In genomic region chr6:87755697-87756671, GRCh38 we compare ENCODE assay signal across 12 cellular contexts. TPM values are rescaled to one million over a fixed set of nuclear protein-coding genes. Genes with fewer than 3 reads are reported as not detected.
A peak's percentile ranks its signal among the peaks of the same experiment; 100 is the strongest.
DNase-seq lines count a peak whose midpoint lies in the region; ATAC-seq and TF ChIP-seq lines count a peak whose summit lies in the region.
"Had no signal": no experiment of that assay in that cellular context is flagged by ENCODE, and none has a peak within 500 bp of the region (broad histone marks: within the 10 kb centered on the region; RNA-seq: fewer than 3 reads in every experiment).

No MANE protein-coding gene starts in this region.

- peaks cover 42% of the 10 kb centered on the region for H3K4me1 Mint-ChIP-seq in activated B cell treated with CpG ODN at 0.5 μM for 24 hours

- WGBS in right lobe of liver (ENCODE audit: insufficient coverage, low coverage, low lambda C conversion rate, missing lambda C conversion rate), result 42% methylated on average over 6 of the region's 7 CpGs

- H4K20me1 ChIP-seq in BLaER1 treated with 17β-estradiol and CSF1 and Interleukin-3, amounts not matched to agents 10 nM and 100 nM, result no peaks in the 10 kb centered on the region

- H3K36me3 Mint-ChIP-seq in activated B cell treated with CpG ODN at 0.5 μM for 24 hours (ENCODE audit: low read depth), result peaks cover 8% of the 10 kb centered on the region
- H3K36me3 Mint-ChIP-seq: CD4-positive, CD25-positive, alpha-beta regulatory T cell had no signal

- peak overlapping the region in 9 of 11 experiments; percentile 20 to 74 (median 56); a peak in 16 of 22 replicates for H3K4me2 ChIP-seq in BLaER1 treated with 17β-estradiol and CSF1 and Interleukin-3, amounts not matched to agents 10 nM and 100 nM

- peak overlapping the region; percentile 91 for H3K27ac Mint-ChIP-seq in activated B cell treated with CpG ODN at 0.5 μM for 24 hours

- no peaks in the 10 kb centered on the region for H3K36me3 ChIP-seq in BLaER1 treated with 17β-estradiol and CSF1 and Interleukin-3, amounts not matched to agents 10 nM and 100 nM
- no peaks in the 10 kb centered on the region for H3K36me3 ChIP-seq in right lobe of liver
- H3K36me3 ChIP-seq: esophagus squamous epithelium had no signal

- no peak for TF ChIP-seq POLR2A in right lobe of liver (IDR thresholded peaks at IDR 0.05)

- no peaks in the 10 kb centered on the region for H3K27me3 ChIP-seq in BLaER1 treated with 17β-estradiol and CSF1 and Interleukin-3, amounts not matched to agents 10 nM and 100 nM
- H3K27me3 ChIP-seq in right lobe of liver, result no peaks in the 10 kb centered on the region
- H3K27me3 ChIP-seq: esophagus squamous epithelium had no signal

- peak overlapping the region; percentile 46 for H3K4me3 Mint-ChIP-seq in activated B cell treated with CpG ODN at 0.5 μM for 24 hours
- H3K4me3 Mint-ChIP-seq: CD4-positive, CD25-positive, alpha-beta regulatory T cell had no signal

- H3K4me3 ChIP-seq in BLaER1 treated with 17β-estradiol and CSF1 and Interleukin-3, amounts not matched to agents 10 nM and 100 nM, result no peak overlapping the region
- H3K4me3 ChIP-seq in right lobe of liver, result no peak overlapping the region
- H3K4me3 ChIP-seq: esophagus squamous epithelium had no signal

- TF ChIP-seq CTCF in activated B cell treated with CpG ODN at 0.5 μM for 24 hours (IDR thresholded peaks at IDR 0.05), result no peak
- TF ChIP-seq CTCF in right lobe of liver (IDR thresholded peaks at IDR 0.05), result no peak

- intact Hi-C loops in activated B cell treated with CpG ODN at 0.5 μM for 24 hours (cut with micrococcal nuclease) (loop anchor here (1.0 to 5.0 kb wide), 8 partner anchors 13 to 1207 kb away; partner anchors contain the start of genes AKIRIN2, CNR1 and RNGTT), right lobe of liver (cut with DNase I) (no loop called here)

- H3K27me3 Mint-ChIP-seq in activated B cell treated with CpG ODN at 0.5 μM for 24 hours, result no peaks in the 10 kb centered on the region
- H3K27me3 Mint-ChIP-seq: CD4-positive, CD25-positive, alpha-beta regulatory T cell had no signal

- peaks cover 0 to 20% (median 0%) of the 10 kb centered on the region in 11 experiments; a peak in 8 of 22 replicates for H3K9me3 ChIP-seq in BLaER1 treated with 17β-estradiol and CSF1 and Interleukin-3, amounts not matched to agents 10 nM and 100 nM (replicated peaks in 1 of 11)
- no peaks in the 10 kb centered on the region for H3K9me3 ChIP-seq in right lobe of liver
- H3K9me3 ChIP-seq: esophagus squamous epithelium had no signal

- H3K9ac ChIP-seq in BLaER1 treated with 17β-estradiol and CSF1 and Interleukin-3, amounts not matched to agents 10 nM and 100 nM, result peak overlapping the region in 9 of 11 experiments; percentile 27 to 72 (median 63); a peak in 13 of 22 replicates

- DNase-seq in HT1080 (ENCODE audit: low read depth), result peak; percentile 60
- no peak for DNase-seq in activated B cell treated with CpG ODN at 0.5 μM for 24 hours
- no peak for DNase-seq in right lobe of liver
- no peak for DNase-seq in DMS53 (lab: John Stamatoyannopoulos, UW)
- no peak for DNase-seq in activated CD4-positive, alpha-beta T cell treated with anti-CD3 and anti-CD28 coated beads for 4 hours
- DNase-seq: amniotic stem cell, esophagus squamous epithelium, NCI-H187 had no signal

- H3K4me1 ChIP-seq in BLaER1 treated with 17β-estradiol and CSF1 and Interleukin-3, amounts not matched to agents 10 nM and 100 nM, result peaks cover 0 to 62% (median 31%) of the 10 kb centered on the region in 10 experiments; a peak in 15 of 20 replicates
- no peaks in the 10 kb centered on the region for H3K4me1 ChIP-seq in right lobe of liver

- ATAC-seq in activated B cell treated with CpG ODN at 0.5 μM for 24 hours (ENCODE audit: low read depth) (no peak), right lobe of liver (peak; percentile 68 to 95 (median 83)), GM18861 (IDR thresholded peaks at IDR 0.05; ENCODE audit: unreplicated experiment) (no peak), HG02571 (IDR thresholded peaks at IDR 0.05; ENCODE audit: unreplicated experiment) (no peak)

- H3K27ac ChIP-seq in BLaER1 treated with 17β-estradiol and CSF1 and Interleukin-3, amounts not matched to agents 10 nM and 100 nM, result peak overlapping the region; percentile 46 to 90 (median 81); a peak in 20 of 22 replicates
- H3K27ac ChIP-seq in right lobe of liver, result peak overlapping the region in 1 of 3 donors; percentile 27
- H3K27ac ChIP-seq: esophagus squamous epithelium had no signal

- CTCF ChIA-PET in activated B cell treated with CpG ODN at 0.5 μM for 24 hours (lab: Charles Lee), result interaction anchor here (1.1 to 1.6 kb wide), 4 partner anchors 54 to 482 kb away, joined by 3 to 4 read pairs (median 4); partner anchors contain the start of gene AKIRIN2

- H3K9me3 Mint-ChIP-seq in activated B cell treated with CpG ODN at 0.5 μM for 24 hours, result peaks cover 8% of the 10 kb centered on the region
- H3K9me3 Mint-ChIP-seq: CD4-positive, CD25-positive, alpha-beta regulatory T cell had no signal

- POLR2A ChIA-PET in activated B cell treated with CpG ODN at 0.5 μM for 24 hours (lab: Charles Lee), result interaction anchor here (0.9 to 2.3 kb wide), 12 partner anchors 14 to 424 kb away, joined by 3 to 62 read pairs (median 5); partner anchors contain the start of gene AKIRIN2

RNA-seq across cellular contexts. Expression of gene AKIRIN2, which starts 54.0 kb away (rescaled TPM):
- 19.4 and 32.4 TPM in 2 replicates for total RNA-seq in HT1080 (2014; rRNA removed; shearing (Covaris generic))
- polyA plus RNA-seq in HT1080 (2015; cell fraction: cytosol; rRNA removed), result 79.7 and 87.3 TPM in 2 replicates
- 71.7 and 86.0 TPM in 2 replicates for polyA plus RNA-seq in HT1080 (2015; cell fraction: nucleus; rRNA removed)
- total RNA-seq in activated B cell treated with CpG ODN at 0.5 μM for 24 hours, result 61.9 and 76.4 TPM in 2 replicates
- 10 to 100 TPM; 10.6 to 25.3 (median 18.6) TPM for total RNA-seq in right lobe of liver

Comparison
In these comparisons a context has a peak if more than half of its experiments do, and no peak if none do; other contexts are left out.
1. ATAC-seq: peak in right lobe of liver (4 of 4); none in activated B cell treated with CpG ODN at 0.5 μM for 24 hours (single experiment), GM18861 (single experiment) and HG02571 (single experiment).